ENCODE assay signal across 12 cellular contexts in the genomic region with DNA sequence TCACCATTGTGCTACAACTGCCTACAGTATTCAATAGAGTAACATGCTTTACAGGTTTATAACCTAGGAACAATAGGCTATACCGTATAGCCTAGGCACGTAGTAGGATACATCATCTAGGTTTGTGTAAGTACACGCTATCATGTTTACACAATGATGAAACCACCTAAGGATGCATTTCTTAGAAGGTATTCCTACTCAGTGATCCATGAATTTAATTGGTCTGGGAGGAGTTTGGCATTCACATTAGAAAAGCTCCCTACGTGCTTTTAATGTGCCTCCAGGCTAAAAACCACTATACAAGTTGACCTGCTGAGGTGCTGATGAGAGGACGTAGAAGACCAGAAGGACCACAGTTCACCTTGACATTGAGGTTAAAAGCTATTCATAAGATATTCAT.
"Had no signal": no experiment of that assay in that cellular context is flagged by ENCODE, and none has a peak within 500 bp of the region (broad histone marks: within the 10 kb centered on the region; RNA-seq: fewer than 3 reads in every experiment).

No MANE protein-coding gene starts in this region.

- H3K27ac ChIP-seq: heart right ventricle, suprapubic skin had no signal

- H3K27me3 Mint-ChIP-seq: activated CD4-positive, alpha-beta memory T cell treated with anti-CD3 and anti-CD28 coated beads for 36 hours; activated naive CD8-positive, alpha-beta T cell treated with anti-CD3 and anti-CD28 coated beads, Interleukin-2, amount 10 ng/mL, durations not matched to agents 7 days and 5 days had no signal

- DNase-seq: activated CD4-positive, alpha-beta memory T cell treated with anti-CD3 and anti-CD28 coated beads for 36 hours; activated CD4-positive, alpha-beta T cell treated with anti-CD3 and anti-CD28 coated beads for 1 hour; activated naive CD8-positive, alpha-beta T cell treated with anti-CD3 and anti-CD28 coated beads, Interleukin-2, amount 10 ng/mL, durations not matched to agents 7 days and 5 days; activated T-cell treated with anti-CD3 and anti-CD28 coated beads, Interleukin-2, amount 50 U/mL, for 48 hours; anterior cingulate cortex; heart right ventricle; islet precursor cell; stimulated activated CD4-positive, alpha-beta T cell treated with anti-CD3 and anti-CD28 coated beads, Interleukin-2, amount 100 ng/mL, for 48 hours; stimulated activated naive CD8-positive, alpha-beta T cell treated with anti-CD3 and anti-CD28 coated beads, Interleukin-15, Interleukin-2, amounts not matched to agents 100 U/mL and 50 U/mL, for 24 hours had no signal

- H3K36me3 ChIP-seq: heart right ventricle, suprapubic skin had no signal

- H3K9me3 Mint-ChIP-seq: type B pancreatic cell had no signal

- H3K36me3 Mint-ChIP-seq: activated CD4-positive, alpha-beta memory T cell treated with anti-CD3 and anti-CD28 coated beads for 36 hours; activated naive CD8-positive, alpha-beta T cell treated with anti-CD3 and anti-CD28 coated beads, Interleukin-2, amount 10 ng/mL, durations not matched to agents 7 days and 5 days; type B pancreatic cell had no signal

- H3K27me3 ChIP-seq: heart right ventricle, suprapubic skin had no signal

- H3K4me3 Mint-ChIP-seq: activated CD4-positive, alpha-beta memory T cell treated with anti-CD3 and anti-CD28 coated beads for 36 hours; activated naive CD8-positive, alpha-beta T cell treated with anti-CD3 and anti-CD28 coated beads, Interleukin-2, amount 10 ng/mL, durations not matched to agents 7 days and 5 days; neural crest cell; type B pancreatic cell had no signal

- ATAC-seq: heart right ventricle; stimulated activated naive CD8-positive, alpha-beta T cell treated with anti-CD3 and anti-CD28 coated beads, Interleukin-15, Interleukin-2, amounts not matched to agents 100 U/mL and 50 U/mL, for 24 hours had no signal

- H3K27ac Mint-ChIP-seq: activated CD4-positive, alpha-beta memory T cell treated with anti-CD3 and anti-CD28 coated beads for 36 hours; activated naive CD8-positive, alpha-beta T cell treated with anti-CD3 and anti-CD28 coated beads, Interleukin-2, amount 10 ng/mL, durations not matched to agents 7 days and 5 days; type B pancreatic cell had no signal

- H3K4me3 ChIP-seq: heart right ventricle, suprapubic skin had no signal

- H3K4me1 ChIP-seq: suprapubic skin had no signal

- H3K4me1 Mint-ChIP-seq: activated naive CD8-positive, alpha-beta T cell treated with anti-CD3 and anti-CD28 coated beads, Interleukin-2, amount 10 ng/mL, durations not matched to agents 7 days and 5 days had no signal
